ENCODE assay signal across 1 cellular context in genomic region chr11:13276852-13277718, GRCh38.
TF ChIP-seq lines count a peak whose summit lies in the region.

No MANE protein-coding gene starts in this region.

TF ChIP-seq in K562, 482 proteins besides CTCF, POLR2A, EP300 and RAD21 (continued from another document and continues in another):
- TF ChIP-seq DMBX1 (CRISPR knock-in tag; IDR thresholded peaks at IDR 0.05; ENCODE audit: borderline replicate concordance) (peak; percentile 85; the same call in 1 of the 2 replicates), NRF1 (conservative IDR thresholded peaks at IDR 0.05 in 1 of 2, IDR thresholded peaks at IDR 0.05 in 1 of 2) (peak; percentile 49 to 59), ZNF79 (CRISPR knock-in tag; IDR thresholded peaks at IDR 0.05; ENCODE audit: low read depth) (peak; percentile 66; the same call in 1 of the 2 replicates), ZNF644 (tag; IDR thresholded peaks at IDR 0.05; ENCODE audit: low read depth) (peak; percentile 97), CREB1 (IDR thresholded peaks at IDR 0.05) (no peak), CREB1 (CRISPR knock-in tag; IDR thresholded peaks at IDR 0.05) (no peak), CREB3L1 (IDR thresholded peaks at IDR 0.05; ENCODE audit: borderline replicate concordance, low read depth) (no peak), RBM25 (IDR thresholded peaks at IDR 0.05; ENCODE audit: low read depth, low read length, severe bottlenecking) (peak; percentile 100), CC2D1A (IDR thresholded peaks at IDR 0.05) (peak; percentile 92), PYGO2 (tag; IDR thresholded peaks at IDR 0.05) (0 out of 2 replicates have a peak, but pooled peaks have one; percentile 43), MBD2 (IDR thresholded peaks at IDR 0.05; ENCODE audit: borderline replicate concordance, low read depth) (peak; percentile 95; the same call in 1 of the 2 replicates), TEAD1 (CRISPR knock-in tag; IDR thresholded peaks at IDR 0.05) (peak in 1 of 2 experiments; percentile 79; a peak in 1 of 4 replicates), ZNF395 (CRISPR knock-in tag; IDR thresholded peaks at IDR 0.05) (peak; percentile 99), RERE (CRISPR knock-in tag; IDR thresholded peaks at IDR 0.05; ENCODE audit: borderline replicate concordance) (no peak), TBP (optimal IDR thresholded peaks at IDR 0.05; ENCODE audit: low read depth, low read length) (no peak), ZNF175 (CRISPR knock-in tag; IDR thresholded peaks at IDR 0.05; ENCODE audit: low read depth) (peak; percentile 98), NFYB (IDR thresholded peaks at IDR 0.05; ENCODE audit: extremely low read depth, insufficient read length) (peak; percentile 87), OTX1 (CRISPR knock-in tag; IDR thresholded peaks at IDR 0.05) (0 out of 2 replicates have a peak, but pooled peaks have one; percentile 71), ETV1 (tag; conservative IDR thresholded peaks at IDR 0.05; ENCODE audit: low read depth) (0 out of 2 replicates have a peak, but pooled peaks have one; percentile 24), ZNF589 (CRISPR knock-in tag; IDR thresholded peaks at IDR 0.05; ENCODE audit: low read depth) (peak; percentile 99), CUX1 (CRISPR knock-in tag; IDR thresholded peaks at IDR 0.05) (peak; percentile 97), SMAD3 (CRISPR knock-in tag; conservative IDR thresholded peaks at IDR 0.05) (peak; percentile 87; the same call in 1 of the 2 replicates), ZNF57 (CRISPR knock-in tag; IDR thresholded peaks at IDR 0.05) (no peak), PCBP1 (IDR thresholded peaks at IDR 0.05; ENCODE audit: low read depth, low read length, poor library complexity, severe bottlenecking) (peak; percentile 43), ZNF584 (CRISPR knock-in tag; IDR thresholded peaks at IDR 0.05; ENCODE audit: low read depth) (peak; percentile 92), ZNF76 (CRISPR knock-in tag; IDR thresholded peaks at IDR 0.05; ENCODE audit: borderline replicate concordance) (peak; percentile 66; the same call in 1 of the 2 replicates), ZBTB1 (CRISPR knock-in tag; IDR thresholded peaks at IDR 0.05; ENCODE audit: borderline replicate concordance, low read depth) (no peak), RB1 (IDR thresholded peaks at IDR 0.05; ENCODE audit: low read depth) (no peak), ZNF655 (CRISPR knock-in tag; IDR thresholded peaks at IDR 0.05) (no peak), ZNF639 (CRISPR knock-in tag; conservative IDR thresholded peaks at IDR 0.05 in 1 of 2, IDR thresholded peaks at IDR 0.05 in 1 of 2) (peak in 1 of 2 experiments; percentile 98; a peak in 2 of 4 replicates), NCOA6 (IDR thresholded peaks at IDR 0.05) (no peak), HDAC8 (tag; IDR thresholded peaks at IDR 0.05) (peak; percentile 52; the same call in 1 of the 2 replicates), PHB (CRISPR knock-in tag; IDR thresholded peaks at IDR 0.05) (no peak), ZNF445 (CRISPR knock-in tag; IDR thresholded peaks at IDR 0.05; ENCODE audit: low read depth) (peak; percentile 65; the same call in 1 of the 2 replicates), E2F3 (CRISPR knock-in tag; IDR thresholded peaks at IDR 0.05) (peak; percentile 88), ZBTB9 (CRISPR knock-in tag; IDR thresholded peaks at IDR 0.05) (peak; percentile 19; the same call in 1 of the 2 replicates), ZNF766 (CRISPR knock-in tag; conservative IDR thresholded peaks at IDR 0.05) (peak; percentile 93), MBD1 (CRISPR knock-in tag; IDR thresholded peaks at IDR 0.05) (no peak)
